ENCODE assay signal across 19 cellular contexts in genomic region chr7:101546308-101546936, GRCh38.
"Had no signal": no experiment of that assay in that cellular context is flagged by ENCODE, and none has a peak within 500 bp of the region (broad histone marks: within the 10 kb centered on the region; RNA-seq: fewer than 3 reads in every experiment).

No MANE protein-coding gene starts in this region.

- H3K27me3 ChIP-seq: brain microvascular endothelial cell, colonic mucosa had no signal

- DNase-seq: activated CD4-positive, alpha-beta T cell treated with anti-CD3 and anti-CD28 coated beads, Interleukin-2, amount 10 ng/mL, durations not matched to agents 24 days and 14 days; activated CD8-positive, alpha-beta memory T cell treated with anti-CD3 and anti-CD28 coated beads, Interleukin-2, amount 50 U/mL, for 48 hours; activated CD8-positive, alpha-beta T cell treated with anti-CD3 and anti-CD28 coated beads, Interleukin-2, amount 10 ng/mL, durations not matched to agents 7 days and 5 days; activated gamma-delta T cell treated with Interleukin-2 at 50 U/mL for 16 hours; activated T-cell treated with anti-CD3 and anti-CD28 coated beads, Interleukin-2, amount 50 U/mL, for 48 hours; anterior cingulate cortex; brain microvascular endothelial cell; colonic mucosa; erythroblast; hypothalamus; left lung; mammary epithelial cell; small intestine; stimulated activated CD4-positive, alpha-beta T cell treated with anti-CD3 and anti-CD28 coated beads, Interleukin-4, amount 100 ng/mL, for 1 hour; stomach; T-helper 1 cell; T-helper 9 cell had no signal

- H3K4me1 ChIP-seq: colonic mucosa, left lung, psoas muscle had no signal

- H3K36me3 ChIP-seq: brain microvascular endothelial cell, colonic mucosa, left lung, stomach had no signal

- H3K27ac ChIP-seq: brain microvascular endothelial cell, colonic mucosa, left lung, psoas muscle, stomach had no signal

- ATAC-seq: activated CD8-positive, alpha-beta T cell treated with anti-CD3 and anti-CD28 coated beads, Interleukin-2, amount 10 ng/mL, durations not matched to agents 7 days and 5 days; left lung; psoas muscle; right cardiac atrium had no signal

- H3K4me3 ChIP-seq: colonic mucosa, left lung, psoas muscle, stomach had no signal

- H3K9me3 ChIP-seq: colonic mucosa, left lung, psoas muscle, stomach had no signal
